ENCODE assay signal across 12 cellular contexts in the genomic region with DNA sequence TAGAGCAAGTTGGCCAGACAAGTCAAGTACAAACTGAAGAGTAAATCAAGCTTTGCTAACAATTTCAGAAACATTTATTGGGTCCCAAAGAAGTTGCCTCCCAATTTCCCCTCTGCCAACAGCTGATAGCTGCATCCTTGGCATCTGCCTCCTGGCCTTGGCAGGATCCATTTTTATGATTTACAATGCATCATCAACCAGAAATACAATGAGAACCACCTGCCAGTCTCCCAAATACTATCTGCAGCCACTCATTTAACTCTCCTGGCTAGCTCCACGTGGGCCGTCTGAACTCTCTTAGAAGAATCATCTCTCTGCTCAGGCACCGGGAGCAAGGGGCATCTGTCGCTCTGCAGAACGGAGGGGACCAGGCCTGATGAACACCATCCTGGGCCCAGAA. TPM values are rescaled to one million over a fixed set of nuclear protein-coding genes. Genes with fewer than 3 reads are reported as not detected.
A peak's percentile ranks its signal among the peaks of the same experiment; 100 is the strongest.
DNase-seq lines count a peak whose midpoint lies in the region; ATAC-seq and TF ChIP-seq lines count a peak whose summit lies in the region.
"Had no signal": no experiment of that assay in that cellular context is flagged by ENCODE, and none has a peak within 500 bp of the region (broad histone marks: within the 10 kb centered on the region; RNA-seq: fewer than 3 reads in every experiment).

No MANE protein-coding gene starts in this region.

- no peak for TF ChIP-seq CTCF in 22Rv1 (IDR thresholded peaks at IDR 0.05)
- TF ChIP-seq CTCF in CD8-positive, alpha-beta T cell (IDR thresholded peaks at IDR 0.05): no peak
- TF ChIP-seq CTCF in glutamatergic neuron (IDR thresholded peaks at IDR 0.05; ENCODE audit: partially characterized antibody, unreplicated experiment): no peak

- peaks cover 23% of the 10 kb centered on the region for H3K4me1 ChIP-seq in CD8-positive, alpha-beta T cell (ENCODE audit: insufficient read depth, low read length)

- no peaks in the 10 kb centered on the region for H3K27me3 Mint-ChIP-seq in CD8-positive, alpha-beta T cell (ENCODE audit: low read depth)
- H3K27me3 Mint-ChIP-seq in T-helper 17 cell (no peaks in the 10 kb centered on the region), glutamatergic neuron (ENCODE audit: unreplicated experiment) (peaks cover 6% of the 10 kb centered on the region)

- peaks cover 28% of the 10 kb centered on the region for H3K36me3 Mint-ChIP-seq in CD8-positive, alpha-beta T cell
- peaks cover 2% of the 10 kb centered on the region for H3K36me3 Mint-ChIP-seq in T-helper 17 cell (ENCODE audit: low read depth)
- H3K36me3 Mint-ChIP-seq in glutamatergic neuron (ENCODE audit: unreplicated experiment): no peaks in the 10 kb centered on the region

- H3K9me3 Mint-ChIP-seq in CD8-positive, alpha-beta T cell: no peaks in the 10 kb centered on the region
- H3K9me3 Mint-ChIP-seq in glutamatergic neuron (ENCODE audit: unreplicated experiment): peaks cover 16% of the 10 kb centered on the region

- DNase-seq in CD8-positive, alpha-beta T cell: no peak
- DNase-seq in T-helper 17 cell: no peak
- DNase-seq in glutamatergic neuron: no peak
- no peak for DNase-seq in NCI-H82 (lab: John Stamatoyannopoulos, UW)
- no peak for DNase-seq in stimulated activated CD4-positive, alpha-beta T cell treated with anti-CD3 and anti-CD28 coated beads, Interleukin-4, amount 100 ng/mL, for 24 hours
- no peak for DNase-seq in iPS-NIHi11 (ENCODE audit: low spot score)
- DNase-seq: cerebellar nuclear complex, NCI-H187 treated with DMSO at 0.1 percent for 48 hours, T1000 had no signal

- H3K27ac ChIP-seq in 22Rv1: 0 out of 2 replicates have a peak overlapping the region, but pooled peaks have one; percentile 95
- H3K27ac ChIP-seq in CD8-positive, alpha-beta T cell (ENCODE audit: low read depth, low read length): no peak overlapping the region

- peak overlapping the region; percentile 8 for H3K4me3 Mint-ChIP-seq in CD8-positive, alpha-beta T cell
- H3K4me3 Mint-ChIP-seq in T-helper 17 cell (peak overlapping the region; percentile 43), glutamatergic neuron (ENCODE audit: unreplicated experiment) (peak overlapping the region; percentile 57)

- peaks cover 29% of the 10 kb centered on the region for H3K4me1 Mint-ChIP-seq in CD8-positive, alpha-beta T cell (ENCODE audit: low read depth)
- peaks cover 10% of the 10 kb centered on the region for H3K4me1 Mint-ChIP-seq in T-helper 17 cell
- H3K4me1 Mint-ChIP-seq in glutamatergic neuron (ENCODE audit: low read depth, unreplicated experiment): peaks cover 17% of the 10 kb centered on the region

- no peak overlapping the region for H3K4me3 ChIP-seq in CD8-positive, alpha-beta T cell (ENCODE audit: low read depth, low read length)
- H3K4me3 ChIP-seq: skin epidermis had no signal

- H3K9me3 ChIP-seq in CD8-positive, alpha-beta T cell (ENCODE audit: low read length): no peaks in the 10 kb centered on the region
- no peaks in the 10 kb centered on the region for H3K9me3 ChIP-seq in T-helper 17 cell (ENCODE audit: control insufficient read depth, low read length, poor library complexity, severe bottlenecking)

- POLR2A ChIA-PET in CD8-positive, alpha-beta T cell (lab: Charles Lee): interaction anchor here (2.2 kb wide), 1 partner anchor 28 kb away, joined by 5 read pairs; no protein-coding TSS in a partner anchor

- CTCF ChIA-PET in CD8-positive, alpha-beta T cell (lab: Charles Lee): interaction anchor here (0.6 to 2.3 kb wide), 3 partner anchors 26 to 566 kb away, joined by 3 to 9 read pairs (median 7); no protein-coding TSS in a partner anchor

- intact Hi-C loops in CD8-positive, alpha-beta T cell (cut with DNase I, micrococcal nuclease): no loop called here

- peak overlapping the region; percentile 13 for H3K27ac Mint-ChIP-seq in CD8-positive, alpha-beta T cell
- H3K27ac Mint-ChIP-seq in T-helper 17 cell (no peak overlapping the region), glutamatergic neuron (ENCODE audit: unreplicated experiment) (peak overlapping the region; percentile 38)

- no peak for ATAC-seq in CD8-positive, alpha-beta T cell
- ATAC-seq in T-helper 17 cell (no peak), GM21737 (IDR thresholded peaks at IDR 0.05; ENCODE audit: unreplicated experiment) (no peak)

- H3K27me3 ChIP-seq in CD8-positive, alpha-beta T cell (ENCODE audit: insufficient read depth, low read length): no peaks in the 10 kb centered on the region

- peaks cover 15% of the 10 kb centered on the region for H3K36me3 ChIP-seq in CD8-positive, alpha-beta T cell (ENCODE audit: insufficient read depth, low read length)

RNA-seq across cellular contexts. Expression of gene LONP1, which starts 2.7 kb away (rescaled TPM):
- 100 to 1,000 TPM in 1 of 2 experiments, 10 to 100 TPM in 1; 90.6 to 109 TPM for total RNA-seq in CD8-positive, alpha-beta T cell
- total RNA-seq in T-helper 17 cell (10 to 100 TPM; 61.0 to 65.2 TPM), glutamatergic neuron (ENCODE audit: unreplicated experiment) (98.5 TPM)

RNA-seq across cellular contexts. Expression of gene CATSPERD, which starts 3.2 kb away (rescaled TPM):
- not detected for total RNA-seq in CD8-positive, alpha-beta T cell
- not detected for total RNA-seq in T-helper 17 cell
- not detected for total RNA-seq in glutamatergic neuron (ENCODE audit: unreplicated experiment)

RNA-seq across cellular contexts. Expression of gene RPL36, which starts 27.1 kb away (rescaled TPM):
- 1,000 to 10,000 TPM; 1,425 to 1,465 TPM for total RNA-seq in CD8-positive, alpha-beta T cell
- total RNA-seq in T-helper 17 cell (1,000 to 10,000 TPM in 1 of 2 donors, 100 to 1,000 TPM in 1; 811 to 1,376 TPM), glutamatergic neuron (ENCODE audit: unreplicated experiment) (514 TPM)

RNA-seq across cellular contexts. Expression of gene HSD11B1L, which starts 36.4 kb away (rescaled TPM):
- total RNA-seq in CD8-positive, alpha-beta T cell: 1 to 10 TPM; 3.1 to 4.1 TPM
- total RNA-seq in T-helper 17 cell: 1 to 10 TPM; 1.4 to 3.1 TPM
- total RNA-seq in glutamatergic neuron (ENCODE audit: unreplicated experiment): 64.4 TPM

RNA-seq across cellular contexts. Expression of gene MICOS13, which starts 36.9 kb away (rescaled TPM):
- 10 to 100 TPM; 19.6 to 24.8 TPM for total RNA-seq in CD8-positive, alpha-beta T cell
- total RNA-seq in T-helper 17 cell (10 to 100 TPM; 26.9 to 27.9 TPM), glutamatergic neuron (ENCODE audit: unreplicated experiment) (22.8 TPM)
